In genomic region chr19:18308948-18309325, GRCh38 we compare ENCODE assay signal across 15 cellular contexts. TPM values are rescaled to one million over a fixed set of nuclear protein-coding genes. Genes with fewer than 3 reads are reported as not detected.
"Had no signal": no experiment of that assay in that cellular context is flagged by ENCODE, and none has a peak within 500 bp of the region (broad histone marks: within the 10 kb centered on the region; RNA-seq: fewer than 3 reads in every experiment).

No MANE protein-coding gene starts in this region.

- H3K4me3 Mint-ChIP-seq: activated naive CD8-positive, alpha-beta T cell treated with anti-CD3 and anti-CD28 coated beads, Interleukin-2, amount 50 U/mL, for 24 hours; memory B cell; natural killer cell treated with Interleukin-12 subunit alpha and Interleukin-12 subunit beta and Interleukin-15 and Interleukin-18, amount 100 ng/mL, for 72 hours; T-helper 2 cell treated with Interferon-gamma antibody and Interleukin-4, amounts not matched to agents 5 μg/mL and 100 μg/mL, for 36 hours had no signal

- H3K27ac ChIP-seq: cardiac muscle cell had no signal

- H3K27me3 Mint-ChIP-seq: activated naive CD8-positive, alpha-beta T cell treated with anti-CD3 and anti-CD28 coated beads, Interleukin-2, amount 50 U/mL, for 24 hours; memory B cell; natural killer cell treated with Interleukin-12 subunit alpha and Interleukin-12 subunit beta and Interleukin-15 and Interleukin-18, amount 100 ng/mL, for 72 hours had no signal

- H3K27me3 ChIP-seq: cardiac muscle cell had no signal

- H3K36me3 Mint-ChIP-seq: natural killer cell treated with Interleukin-12 subunit alpha and Interleukin-12 subunit beta and Interleukin-15 and Interleukin-18, amount 100 ng/mL, for 72 hours had no signal

- H3K9me3 Mint-ChIP-seq: activated naive CD8-positive, alpha-beta T cell treated with anti-CD3 and anti-CD28 coated beads, Interleukin-2, amount 50 U/mL, for 24 hours; memory B cell; natural killer cell treated with Interleukin-12 subunit alpha and Interleukin-12 subunit beta and Interleukin-15 and Interleukin-18, amount 100 ng/mL, for 72 hours; T-helper 2 cell treated with Interferon-gamma antibody and Interleukin-4, amounts not matched to agents 5 μg/mL and 100 μg/mL, for 36 hours had no signal

- H3K4me3 ChIP-seq: cardiac muscle cell, left ventricle myocardium inferior had no signal

- H3K27ac Mint-ChIP-seq: memory B cell; natural killer cell treated with Interleukin-12 subunit alpha and Interleukin-12 subunit beta and Interleukin-15 and Interleukin-18, amount 100 ng/mL, for 72 hours; T-helper 2 cell treated with Interferon-gamma antibody and Interleukin-4, amounts not matched to agents 5 μg/mL and 100 μg/mL, for 36 hours had no signal

- ATAC-seq: activated naive CD8-positive, alpha-beta T cell treated with anti-CD3 and anti-CD28 coated beads, Interleukin-2, amount 50 U/mL, for 24 hours; natural killer cell treated with Interleukin-12 subunit alpha and Interleukin-12 subunit beta and Interleukin-15 and Interleukin-18, amount 100 ng/mL, for 72 hours had no signal

- H3K9me3 ChIP-seq: left ventricle myocardium inferior had no signal

- DNase-seq: activated CD4-positive, alpha-beta T cell treated with anti-CD3 and anti-CD28 coated beads for 1 hour; activated CD8-positive, alpha-beta memory T cell treated with anti-CD3 and anti-CD28 coated beads for 24 hours; activated effector memory CD4-positive, alpha-beta T cell treated with Interleukin-2 at 50 U/mL for 16 hours; activated naive CD8-positive, alpha-beta T cell treated with anti-CD3 and anti-CD28 coated beads, Interleukin-2, amount 50 U/mL, for 24 hours; islet precursor cell; left ventricle myocardium inferior; occipital lobe; stimulated activated CD4-positive, alpha-beta T cell treated with anti-CD3 and anti-CD28 coated beads, Interleukin-4, amount 100 ng/mL, for 24 hours; SW 1271; trophoblast cell had no signal

RNA-seq across cellular contexts. Expression of gene IQCN, which starts 34.7 kb away (rescaled TPM):
- total RNA-seq: pulmonary artery endothelial cell had no signal
